Comparison of ENCODE assay signal across 7 cellular contexts in the genomic region with DNA sequence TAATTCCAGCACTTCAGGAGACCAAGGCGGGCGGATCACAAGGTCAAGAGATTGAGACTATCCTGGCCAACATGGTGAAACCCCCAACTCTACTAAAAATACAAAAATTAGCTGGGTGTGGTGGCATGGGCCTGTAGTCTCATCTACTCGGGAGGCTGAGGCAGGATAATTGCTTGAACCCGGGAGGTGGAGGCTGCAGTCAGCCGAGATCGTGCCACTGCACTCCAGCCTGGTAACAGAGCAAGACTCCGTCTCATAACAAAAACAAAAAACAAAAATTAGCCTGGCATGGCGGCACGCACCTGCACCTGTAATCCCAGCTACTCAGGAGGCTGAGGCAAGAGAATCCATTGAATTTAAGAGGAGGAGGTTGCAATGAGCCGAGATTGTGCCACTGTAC. TPM values are rescaled to one million over a fixed set of nuclear protein-coding genes. Genes with fewer than 3 reads are reported as not detected.
DNase-seq lines count a peak whose midpoint lies in the region; ATAC-seq lines count a peak whose summit lies in the region.
"Not testable (repeated sequence)": the region's sequence is repeated elsewhere in the genome, so short reads cannot be mapped to it uniquely, and the experiment has no call there.

No MANE protein-coding gene starts in this region.

- not testable (repeated sequence) for H3K27me3 Mint-ChIP-seq in CD8-positive, alpha-beta memory T cell; T-cell; activated CD4-positive, alpha-beta memory T cell treated with anti-CD3 and anti-CD28 coated beads, Interleukin-2, amount 10 ng/mL, durations not matched to agents 7 days and 5 days; activated T-helper 1 cell treated with anti-CD3 and anti-CD28 coated beads, Interleukin-12 subunit alpha, Interleukin-12 subunit beta, Interleukin-2, Interleukin-4 antibody, amounts not matched to agents 30 ng/mL and 10 ng/mL and 1 ng/mL, durations not matched to agents 14 hours and 24 hours and 36 hours (ENCODE audit: insufficient read depth); activated naive CD8-positive, alpha-beta T cell treated with anti-CD3 and anti-CD28 coated beads, Interleukin-2, amount 50 U/mL, for 24 hours; memory B cell; stimulated activated memory B cell treated with anti-CD40 and anti-IgM and Interleukin-4, amounts not matched to agents 10 μg/mL and 1 μg/mL and 100 μg/mL, for 72 hours

- peak overlapping the region in 6 of 7 donors; percentile 3 to 72 (median 26) for H3K4me3 Mint-ChIP-seq in CD8-positive, alpha-beta memory T cell
- H3K4me3 Mint-ChIP-seq in T-cell (peak overlapping the region in 1 of 3 donors; percentile 35), memory B cell (peak overlapping the region; percentile 8)
- H3K4me3 Mint-ChIP-seq in activated CD4-positive, alpha-beta memory T cell treated with anti-CD3 and anti-CD28 coated beads, Interleukin-2, amount 10 ng/mL, durations not matched to agents 7 days and 5 days; activated naive CD8-positive, alpha-beta T cell treated with anti-CD3 and anti-CD28 coated beads, Interleukin-2, amount 50 U/mL, for 24 hours: not testable (repeated sequence)
- H3K4me3 Mint-ChIP-seq in activated T-helper 1 cell treated with anti-CD3 and anti-CD28 coated beads, Interleukin-12 subunit alpha, Interleukin-12 subunit beta, Interleukin-2, Interleukin-4 antibody, amounts not matched to agents 30 ng/mL and 10 ng/mL and 1 ng/mL, durations not matched to agents 14 hours and 24 hours and 36 hours, result peak overlapping the region; percentile 48
- H3K4me3 Mint-ChIP-seq in stimulated activated memory B cell treated with anti-CD40 and anti-IgM and Interleukin-4, amounts not matched to agents 10 μg/mL and 1 μg/mL and 100 μg/mL, for 72 hours, result peak overlapping the region; percentile 40

- not testable (repeated sequence) for ATAC-seq in T-cell (replicated peaks in 1 of 4); activated naive CD8-positive, alpha-beta T cell treated with anti-CD3 and anti-CD28 coated beads, Interleukin-2, amount 50 U/mL, for 24 hours; memory B cell (ENCODE audit: low read depth); stimulated activated memory B cell treated with anti-CD40 and anti-IgM and Interleukin-4, amounts not matched to agents 10 μg/mL and 1 μg/mL and 100 μg/mL, for 72 hours

- intact Hi-C loops in activated T-helper 1 cell treated with anti-CD3 and anti-CD28 coated beads, Interleukin-12 subunit alpha, Interleukin-12 subunit beta, Interleukin-2, Interleukin-4 antibody, amounts not matched to agents 30 ng/mL and 10 ng/mL and 1 ng/mL, durations not matched to agents 14 hours and 24 hours and 36 hours (cut with micrococcal nuclease), result not testable (repeated sequence)

- POLR2A ChIA-PET in CD8-positive, alpha-beta memory T cell (lab: Charles Lee), result interaction anchor here (0.7 to 1.2 kb wide), 3 partner anchors 30 to 48 kb away, joined by 3 to 7 read pairs (median 3); a partner anchor contains a TSS
- POLR2A ChIA-PET in T-cell (lab: Charles Lee), result interaction anchor here in 1 of 2 donors (1.2 to 1.3 kb wide), 2 partner anchors 9 to 47 kb away, joined by 5 read pairs; no protein-coding TSS in a partner anchor
- POLR2A ChIA-PET in activated CD4-positive, alpha-beta memory T cell treated with anti-CD3 and anti-CD28 coated beads, Interleukin-2, amount 10 ng/mL, durations not matched to agents 7 days and 5 days (lab: Charles Lee), result interaction anchor here (1.3 to 4.5 kb wide), 8 partner anchors 9 to 65 kb away, joined by 4 to 30 read pairs (median 11); no protein-coding TSS in a partner anchor

- H3K36me3 ChIP-seq in CD8-positive, alpha-beta memory T cell (ENCODE audit: insufficient read depth, low read length), result not testable (repeated sequence)

- DNase-seq in CD8-positive, alpha-beta memory T cell; T-cell; activated CD4-positive, alpha-beta memory T cell treated with anti-CD3 and anti-CD28 coated beads, Interleukin-2, amount 10 ng/mL, durations not matched to agents 7 days and 5 days; activated T-helper 1 cell treated with anti-CD3 and anti-CD28 coated beads, Interleukin-12 subunit alpha, Interleukin-12 subunit beta, Interleukin-2, Interleukin-4 antibody, amounts not matched to agents 30 ng/mL and 10 ng/mL and 1 ng/mL, durations not matched to agents 14 hours and 24 hours and 36 hours (ENCODE audit: low spot score); activated naive CD8-positive, alpha-beta T cell treated with anti-CD3 and anti-CD28 coated beads, Interleukin-2, amount 50 U/mL, for 24 hours; memory B cell (ENCODE audit: low spot score in 2 of 2): not testable (repeated sequence)

- not testable (repeated sequence) for H3K9me3 ChIP-seq in CD8-positive, alpha-beta memory T cell (ENCODE audit: low read length)

- H3K27ac ChIP-seq in CD8-positive, alpha-beta memory T cell (ENCODE audit: low read depth, low read length), result not testable (repeated sequence)

- H3K4me1 Mint-ChIP-seq in CD8-positive, alpha-beta memory T cell, result peaks cover 66 to 86% (median 85%) of the 10 kb centered on the region in 3 donors
- H3K4me1 Mint-ChIP-seq in T-cell (peaks cover 81 to 86% (median 81%) of the 10 kb centered on the region in 3 donors), memory B cell (peaks cover 39% of the 10 kb centered on the region)
- peaks cover 76% of the 10 kb centered on the region for H3K4me1 Mint-ChIP-seq in activated CD4-positive, alpha-beta memory T cell treated with anti-CD3 and anti-CD28 coated beads, Interleukin-2, amount 10 ng/mL, durations not matched to agents 7 days and 5 days
- H3K4me1 Mint-ChIP-seq in activated T-helper 1 cell treated with anti-CD3 and anti-CD28 coated beads, Interleukin-12 subunit alpha, Interleukin-12 subunit beta, Interleukin-2, Interleukin-4 antibody, amounts not matched to agents 30 ng/mL and 10 ng/mL and 1 ng/mL, durations not matched to agents 14 hours and 24 hours and 36 hours (ENCODE audit: low read depth), result peaks cover 72% of the 10 kb centered on the region
- peaks cover 86% of the 10 kb centered on the region for H3K4me1 Mint-ChIP-seq in activated naive CD8-positive, alpha-beta T cell treated with anti-CD3 and anti-CD28 coated beads, Interleukin-2, amount 50 U/mL, for 24 hours
- H3K4me1 Mint-ChIP-seq in stimulated activated memory B cell treated with anti-CD40 and anti-IgM and Interleukin-4, amounts not matched to agents 10 μg/mL and 1 μg/mL and 100 μg/mL, for 72 hours, result peaks cover 85% of the 10 kb centered on the region

- H3K27me3 ChIP-seq in CD8-positive, alpha-beta memory T cell (ENCODE audit: insufficient read depth, low read length, poor library complexity, severe bottlenecking), result not testable (repeated sequence)

- H3K9me3 Mint-ChIP-seq in CD8-positive, alpha-beta memory T cell; T-cell; activated CD4-positive, alpha-beta memory T cell treated with anti-CD3 and anti-CD28 coated beads, Interleukin-2, amount 10 ng/mL, durations not matched to agents 7 days and 5 days; activated T-helper 1 cell treated with anti-CD3 and anti-CD28 coated beads, Interleukin-12 subunit alpha, Interleukin-12 subunit beta, Interleukin-2, Interleukin-4 antibody, amounts not matched to agents 30 ng/mL and 10 ng/mL and 1 ng/mL, durations not matched to agents 14 hours and 24 hours and 36 hours; activated naive CD8-positive, alpha-beta T cell treated with anti-CD3 and anti-CD28 coated beads, Interleukin-2, amount 50 U/mL, for 24 hours; memory B cell; stimulated activated memory B cell treated with anti-CD40 and anti-IgM and Interleukin-4, amounts not matched to agents 10 μg/mL and 1 μg/mL and 100 μg/mL, for 72 hours: not testable (repeated sequence)

- peaks cover 66% of the 10 kb centered on the region for H3K4me1 ChIP-seq in CD8-positive, alpha-beta memory T cell (ENCODE audit: insufficient read depth, low read length)

- H3K4me3 ChIP-seq in CD8-positive, alpha-beta memory T cell (ENCODE audit: low read length), result not testable (repeated sequence)

- peaks cover 0 to 23% (median 3%) of the 10 kb centered on the region in 3 donors for H3K36me3 Mint-ChIP-seq in CD8-positive, alpha-beta memory T cell
- H3K36me3 Mint-ChIP-seq in T-cell, result peaks cover 12% of the 10 kb centered on the region
- peaks cover 51% of the 10 kb centered on the region for H3K36me3 Mint-ChIP-seq in activated CD4-positive, alpha-beta memory T cell treated with anti-CD3 and anti-CD28 coated beads, Interleukin-2, amount 10 ng/mL, durations not matched to agents 7 days and 5 days (ENCODE audit: low read depth)
- H3K36me3 Mint-ChIP-seq in activated T-helper 1 cell treated with anti-CD3 and anti-CD28 coated beads, Interleukin-12 subunit alpha, Interleukin-12 subunit beta, Interleukin-2, Interleukin-4 antibody, amounts not matched to agents 30 ng/mL and 10 ng/mL and 1 ng/mL, durations not matched to agents 14 hours and 24 hours and 36 hours (ENCODE audit: low read depth), result peaks cover 35% of the 10 kb centered on the region
- H3K36me3 Mint-ChIP-seq in activated naive CD8-positive, alpha-beta T cell treated with anti-CD3 and anti-CD28 coated beads, Interleukin-2, amount 50 U/mL, for 24 hours (ENCODE audit: low read depth), result peaks cover 55% of the 10 kb centered on the region
- not testable (repeated sequence) for H3K36me3 Mint-ChIP-seq in memory B cell
- peaks cover 35% of the 10 kb centered on the region for H3K36me3 Mint-ChIP-seq in stimulated activated memory B cell treated with anti-CD40 and anti-IgM and Interleukin-4, amounts not matched to agents 10 μg/mL and 1 μg/mL and 100 μg/mL, for 72 hours

- H3K27ac Mint-ChIP-seq in CD8-positive, alpha-beta memory T cell, result peak overlapping the region; percentile 83 to 99 (median 96)
- H3K27ac Mint-ChIP-seq in T-cell (peak overlapping the region; percentile 86 to 91), memory B cell (peak overlapping the region; percentile 100)
- H3K27ac Mint-ChIP-seq in activated CD4-positive, alpha-beta memory T cell treated with anti-CD3 and anti-CD28 coated beads, Interleukin-2, amount 10 ng/mL, durations not matched to agents 7 days and 5 days, result peak overlapping the region; percentile 89
- H3K27ac Mint-ChIP-seq in activated T-helper 1 cell treated with anti-CD3 and anti-CD28 coated beads, Interleukin-12 subunit alpha, Interleukin-12 subunit beta, Interleukin-2, Interleukin-4 antibody, amounts not matched to agents 30 ng/mL and 10 ng/mL and 1 ng/mL, durations not matched to agents 14 hours and 24 hours and 36 hours, result peak overlapping the region; percentile 97
- peak overlapping the region; percentile 94 for H3K27ac Mint-ChIP-seq in activated naive CD8-positive, alpha-beta T cell treated with anti-CD3 and anti-CD28 coated beads, Interleukin-2, amount 50 U/mL, for 24 hours
- H3K27ac Mint-ChIP-seq in stimulated activated memory B cell treated with anti-CD40 and anti-IgM and Interleukin-4, amounts not matched to agents 10 μg/mL and 1 μg/mL and 100 μg/mL, for 72 hours, result peak overlapping the region; percentile 94

- CTCF ChIA-PET in CD8-positive, alpha-beta memory T cell (lab: Charles Lee), result interaction anchor here (1.3 kb wide), 1 partner anchor 26 kb away, joined by 4 read pairs; no protein-coding TSS in a partner anchor
- CTCF ChIA-PET in T-cell (lab: Charles Lee), result interaction anchor here in 1 of 2 donors (0.6 to 1.6 kb wide), 4 partner anchors 22 to 36 kb away, joined by 3 to 9 read pairs (median 6); no protein-coding TSS in a partner anchor
- CTCF ChIA-PET in activated CD4-positive, alpha-beta memory T cell treated with anti-CD3 and anti-CD28 coated beads, Interleukin-2, amount 10 ng/mL, durations not matched to agents 7 days and 5 days (lab: Charles Lee), result interaction anchor here (0.8 to 1.7 kb wide), 2 partner anchors 12 to 18 kb away, joined by 4 read pairs; no protein-coding TSS in a partner anchor

RNA-seq across cellular contexts. Expression of a gene that starts 33.4 kb away (rescaled TPM):
- total RNA-seq in CD8-positive, alpha-beta memory T cell, result 100 to 1,000 TPM; 226 to 230 TPM
- 176 TPM for polyA plus RNA-seq in CD8-positive, alpha-beta memory T cell
- total RNA-seq in T-cell, result 100 to 1,000 TPM; 166 to 211 (median 182) TPM
- 100 to 1,000 TPM; 208 to 213 TPM for total RNA-seq in activated CD4-positive, alpha-beta memory T cell treated with anti-CD3 and anti-CD28 coated beads, Interleukin-2, amount 10 ng/mL, durations not matched to agents 7 days and 5 days
- 195 and 202 TPM in 2 replicates for total RNA-seq in activated T-helper 1 cell treated with anti-CD3 and anti-CD28 coated beads, Interleukin-12 subunit alpha, Interleukin-12 subunit beta, Interleukin-2, Interleukin-4 antibody, amounts not matched to agents 30 ng/mL and 10 ng/mL and 1 ng/mL, durations not matched to agents 14 hours and 24 hours and 36 hours

RNA-seq across cellular contexts. Expression of a gene that starts 44.2 kb away (rescaled TPM):
- 10 to 100 TPM; 21.3 to 21.4 TPM for total RNA-seq in CD8-positive, alpha-beta memory T cell
- 4.2 TPM for polyA plus RNA-seq in CD8-positive, alpha-beta memory T cell
- total RNA-seq in T-cell, result 10 to 100 TPM; 21.3 to 29.1 (median 22.1) TPM
- 10 to 100 TPM; 25.1 to 26.3 TPM for total RNA-seq in activated CD4-positive, alpha-beta memory T cell treated with anti-CD3 and anti-CD28 coated beads, Interleukin-2, amount 10 ng/mL, durations not matched to agents 7 days and 5 days
- 23.1 and 24.9 TPM in 2 replicates for total RNA-seq in activated T-helper 1 cell treated with anti-CD3 and anti-CD28 coated beads, Interleukin-12 subunit alpha, Interleukin-12 subunit beta, Interleukin-2, Interleukin-4 antibody, amounts not matched to agents 30 ng/mL and 10 ng/mL and 1 ng/mL, durations not matched to agents 14 hours and 24 hours and 36 hours
